Comparison of ENCODE assay signal across 8 cellular contexts in genomic region chr1:151457911-151458882, GRCh38. TPM values are rescaled to one million over a fixed set of nuclear protein-coding genes. Genes with fewer than 3 reads are reported as not detected.
DNase-seq lines count a peak whose midpoint lies in the region; ATAC-seq and TF ChIP-seq lines count a peak whose summit lies in the region.

No MANE protein-coding gene starts in this region.

- H3K27ac Mint-ChIP-seq in activated T-cell treated with anti-CD3 and anti-CD28 coated beads, Interleukin-2, amount 50 U/mL, for 24 hours, result peak overlapping the region; percentile 91

- TF ChIP-seq CTCF in OCI-LY3 (IDR thresholded peaks at IDR 0.05; ENCODE audit: low read depth, low read length), result no peak

- H3K4me1 ChIP-seq in OCI-LY3 (ENCODE audit: low read length), result peaks cover 13% of the 10 kb centered on the region

- H3K9me3 ChIP-seq in OCI-LY3 (ENCODE audit: insufficient read depth, low read length), result no peaks in the 10 kb centered on the region

- ATAC-seq in GM19324 (IDR thresholded peaks at IDR 0.05; ENCODE audit: low FRiP score, unreplicated experiment), result peak; percentile 48

- H3K9me3 Mint-ChIP-seq in activated T-cell treated with anti-CD3 and anti-CD28 coated beads, Interleukin-2, amount 50 U/mL, for 24 hours, result no peaks in the 10 kb centered on the region

- DNase-seq in AG08396 (ENCODE audit: low spot score) (peak; percentile 86), HuH-7.5 (ENCODE audit: low spot score) (peak; percentile 69), erythroblast (lab: John Stamatoyannopoulos, UW) (peak; percentile 83 to 85), mucosa of gallbladder (ENCODE audit: low spot score) (peak; percentile 40)
- DNase-seq in activated T-cell treated with anti-CD3 and anti-CD28 coated beads, Interleukin-2, amount 50 U/mL, for 24 hours, result peak; percentile 64
- DNase-seq in stimulated activated CD8-positive, alpha-beta memory T cell treated with anti-CD3 and anti-CD28 coated beads, Interleukin-7, amount 100 ng/mL, for 4 hours (ENCODE audit: low read depth in 2 of 2), result peak; percentile 38 to 74

- H3K4me3 ChIP-seq in OCI-LY3 (ENCODE audit: low read length), result peak overlapping the region; percentile 79

- peaks cover 52% of the 10 kb centered on the region for H3K79me2 ChIP-seq in OCI-LY3 (ENCODE audit: low read length)

- H3K4me1 Mint-ChIP-seq in activated T-cell treated with anti-CD3 and anti-CD28 coated beads, Interleukin-2, amount 50 U/mL, for 24 hours (ENCODE audit: low read depth), result peaks cover 39% of the 10 kb centered on the region

- peak overlapping the region; percentile 44 for H3K27ac ChIP-seq in OCI-LY3 (ENCODE audit: low read length)

- peaks cover 4% of the 10 kb centered on the region for H3K36me3 ChIP-seq in OCI-LY3 (replicated peaks; ENCODE audit: low read depth, low read length)

- TF ChIP-seq POLR2A in erythroblast (IDR thresholded peaks at IDR 0.05; ENCODE audit: low read length), result no peak

- H3K27me3 ChIP-seq in OCI-LY3 (ENCODE audit: low read depth, low read length), result no peaks in the 10 kb centered on the region; the same call in 1 of the 2 replicates

- peaks cover 22% of the 10 kb centered on the region for H3K36me3 Mint-ChIP-seq in activated T-cell treated with anti-CD3 and anti-CD28 coated beads, Interleukin-2, amount 50 U/mL, for 24 hours (ENCODE audit: low read depth)

- H4K20me1 ChIP-seq in OCI-LY3 (ENCODE audit: insufficient read depth, low read length), result peaks cover 50% of the 10 kb centered on the region

- peaks cover 11% of the 10 kb centered on the region for H3K27me3 Mint-ChIP-seq in activated T-cell treated with anti-CD3 and anti-CD28 coated beads, Interleukin-2, amount 50 U/mL, for 24 hours

- H3K4me3 Mint-ChIP-seq in activated T-cell treated with anti-CD3 and anti-CD28 coated beads, Interleukin-2, amount 50 U/mL, for 24 hours, result peak overlapping the region; percentile 82

- H3K4me2 ChIP-seq in OCI-LY3 (ENCODE audit: low read length), result peak overlapping the region; percentile 70

- peak overlapping the region; percentile 83 for H3K9ac ChIP-seq in OCI-LY3 (ENCODE audit: low read length)

- no peak overlapping the region; the same call in 1 of the 2 replicates for H2AFZ ChIP-seq in OCI-LY3 (ENCODE audit: low read depth, low read length)

RNA-seq across cellular contexts. Expression of gene POGZ, which starts 1.1 kb away (rescaled TPM):
- 108 TPM for total RNA-seq in mucosa of gallbladder

RNA-seq across cellular contexts. Expression of gene CGN, which starts 53.0 kb away (rescaled TPM):
- total RNA-seq in mucosa of gallbladder, result 91.9 TPM

RNA-seq across cellular contexts. Expression of gene PSMB4, which starts 58.8 kb away (rescaled TPM):
- total RNA-seq in mucosa of gallbladder, result 195 TPM

Comparison
In these comparisons a context has a peak if more than half of its experiments do, and no peak if none do; other contexts are left out.
1. Peak in every context shown above with its lines: DNase-seq, ATAC-seq, H3K4me3 ChIP-seq and H3K27ac ChIP-seq.